In genomic region chr22:36977947-36978660, GRCh38 we compare ENCODE assay signal across 8 cellular contexts. TPM values are rescaled to one million over a fixed set of nuclear protein-coding genes. Genes with fewer than 3 reads are reported as not detected.
DNase-seq lines count a peak whose midpoint lies in the region; FAIRE-seq and TF ChIP-seq lines count a peak whose summit lies in the region.

No MANE protein-coding gene starts in this region.

- no peak overlapping the region for H4K5ac ChIP-seq in H1 (ENCODE audit: insufficient read length, low read depth, low read length)

- no peak overlapping the region for H3K56ac ChIP-seq in H1 (replicated peaks; ENCODE audit: insufficient read length, low read depth, low read length)

- no peaks in the 10 kb centered on the region; a peak in 2 of 7 replicates for H3K27me3 ChIP-seq in H1 (replicated peaks in 1 of 4; ENCODE audit: control insufficient read depth in 3 of 4, extremely low read depth in 1 of 4, insufficient read depth in 3 of 4, low read length in 3 of 4)

- no peaks in the 10 kb centered on the region; a peak in 1 of 7 replicates for H3K4me1 ChIP-seq in H1 (replicated peaks in 1 of 4; ENCODE audit: control insufficient read depth in 3 of 4, insufficient read depth in 4 of 4, low read length in 3 of 4)

- H4K8ac ChIP-seq in H1 (ENCODE audit: extremely low read depth, insufficient read depth, low read length) = no peak overlapping the region

- POLR2A ChIA-PET in H1 (lab: Charles Lee; ENCODE audit: partially characterized antibody) = interaction anchor here (0.6 to 1.1 kb wide), 6 partner anchors 14 to 128 kb away, joined by 3 to 4 read pairs (median 4); partner anchors contain the start of gene TST

- H3K9ac ChIP-seq in H1 (replicated peaks in 1 of 4; ENCODE audit: extremely low read depth in 1 of 4, low read depth in 3 of 4, low read length in 3 of 4) = no peak overlapping the region

- no peak overlapping the region for H2BK120ac ChIP-seq in H1 (replicated peaks; ENCODE audit: low read depth, low read length)

- DNase-seq in NCI-H1436 (lab: John Stamatoyannopoulos, UW) = peak; percentile 81
- DNase-seq in NCI-H1436 treated with DMSO at 0.1 percent for 48 hours (lab: John Stamatoyannopoulos, UW) = no peak
- DNase-seq in HT-29 (ENCODE audit: low spot score) = peak; percentile 78
- DNase-seq in NK-92 treated with Interleukin-12 subunit alpha and Interleukin-12 subunit beta, amount 100 ng/mL, for 24 hours (lab: John Stamatoyannopoulos, UW) = peak; percentile 71
- peak; percentile 94 for DNase-seq in activated CD8-positive, alpha-beta memory T cell treated with anti-CD3 and anti-CD28 coated beads for 24 hours
- DNase-seq in H1 (ENCODE audit: low read depth in 1 of 2, low spot score in 2 of 2) = peak; percentile 59 to 88
- DNase-seq in mesenteric fat pad (ENCODE audit: low spot score) = peak; percentile 96
- peak; percentile 76 for DNase-seq in stimulated activated CD8-positive, alpha-beta memory T cell treated with anti-CD3 and anti-CD28 coated beads, Interleukin-12 subunit alpha, Interleukin-12 subunit beta, amount 100 ng/mL, for 4 hours (ENCODE audit: low read depth)

- no peak; a peak in 1 of 3 replicates for TF ChIP-seq EP300 in H1 (IDR thresholded peaks at IDR 0.05; ENCODE audit: borderline replicate concordance in 1 of 2, low read depth in 2 of 2, low read length in 2 of 2)

- H3K4me2 ChIP-seq in H1 (ENCODE audit: insufficient read depth in 1 of 2, low read depth in 2 of 2, low read length in 2 of 2) = peak overlapping the region; percentile 6 to 61; a peak in 3 of 4 replicates

- no peaks in the 10 kb centered on the region for H3K9me3 ChIP-seq in H1 (ENCODE audit: insufficient read depth in 2 of 2, low read depth in 1 of 2, low read length in 1 of 2)

- H3K79me1 ChIP-seq in H1 (ENCODE audit: low read depth, low read length) = no peaks in the 10 kb centered on the region

- no peak overlapping the region for H3K27ac ChIP-seq in H1 (ENCODE audit: low read depth, low read length)

- no peak overlapping the region for H3K23ac ChIP-seq in H1 (ENCODE audit: insufficient read length)

- FAIRE-seq in H1 (lab: Jason Lieb, UNC) = peak; percentile 91

- H3K36me3 ChIP-seq in H1 (ENCODE audit: control insufficient read depth in 2 of 4, insufficient read depth in 4 of 4, low read length in 3 of 4) = no peaks in the 10 kb centered on the region

- H3K23me2 ChIP-seq in H1 (ENCODE audit: low read depth, low read length) = no peaks in the 10 kb centered on the region

- H4K20me1 ChIP-seq in H1 (replicated peaks in 1 of 2; ENCODE audit: control insufficient read depth in 1 of 2, insufficient read depth in 2 of 2, low read length in 2 of 2) = no peaks in the 10 kb centered on the region

- no peak overlapping the region for H2BK5ac ChIP-seq in H1 (ENCODE audit: low read depth, low read length)

- H3K18ac ChIP-seq in H1 (ENCODE audit: extremely low read depth, low read length) = no peak overlapping the region

- no peak for TF ChIP-seq POLR2A in H1 (IDR thresholded peaks at IDR 0.05; ENCODE audit: control extremely low read depth in 1 of 2, low read depth in 2 of 2, low read length in 2 of 2)

- no peak overlapping the region for H3K4ac ChIP-seq in H1 (replicated peaks; ENCODE audit: insufficient read length, low read depth, low read length)

- H2BK15ac ChIP-seq in H1 (ENCODE audit: low read length) = no peak overlapping the region

- CTCF ChIA-PET in H1 (lab: Charles Lee; ENCODE audit: partially characterized antibody) = interaction anchor here (0.7 to 11.4 kb wide), 67 partner anchors 8 to 436 kb away, joined by 3 to 96 read pairs (median 5); partner anchors contain the start of genes IFT27, KCTD17, MPST and NCF4

- WGBS in H1 (ENCODE audit: extremely low coverage in 1 of 2, insufficient coverage in 1 of 2, insufficient read length in 1 of 2, insufficient replicate concordance in 2 of 2, low coverage in 1 of 2, low lambda C conversion rate in 2 of 2, missing lambda C conversion rate in 1 of 2), 2 experiments = 20% methylated on average over 18 of the region's 18 CpGs; no CpG with 5 or more reads in 1 of the 2 experiments

- peak overlapping the region; percentile 52; the same call in 1 of the 2 replicates for H2AFZ ChIP-seq in H1 (ENCODE audit: low read length)

- TF ChIP-seq CTCF in H1 (IDR thresholded peaks at IDR 0.05; ENCODE audit: control extremely low read depth in 1 of 3, insufficient read depth in 1 of 3, low read depth in 1 of 3, low read length in 3 of 3) = peak; percentile 92 to 93 (median 93)

- TF ChIP-seq RAD21 in H1 (IDR thresholded peaks at IDR 0.05 in 1 of 2, conservative IDR thresholded peaks at IDR 0.05 in 1 of 2; ENCODE audit: low read depth in 2 of 2, low read length in 2 of 2) = peak; percentile 90

- H2BK20ac ChIP-seq in H1 (ENCODE audit: low read length) = no peak overlapping the region

- H3K79me2 ChIP-seq in H1 (ENCODE audit: control insufficient read depth in 1 of 2, insufficient read depth in 2 of 2, low read length in 2 of 2) = no peaks in the 10 kb centered on the region

- no peak overlapping the region for H2AK5ac ChIP-seq in H1 (ENCODE audit: low read depth, low read length)

- H4K91ac ChIP-seq in H1 (replicated peaks; ENCODE audit: insufficient read length, low read length) = no peak overlapping the region

- H3K14ac ChIP-seq in H1 (ENCODE audit: insufficient read length) = no peak overlapping the region

- H2BK12ac ChIP-seq in H1 (ENCODE audit: low read depth, low read length) = no peak overlapping the region

- H3K4me3 ChIP-seq in H1 (ENCODE audit: extremely low read depth in 1 of 4, insufficient read depth in 2 of 4, low read depth in 3 of 4, low read length in 4 of 4) = peak overlapping the region in 3 of 4 experiments; percentile 29 to 65 (median 33); a peak in 5 of 8 replicates

TF ChIP-seq in H1, 55 proteins besides CTCF, POLR2A, EP300 and RAD21:
- TF ChIP-seq SP2 (IDR thresholded peaks at IDR 0.05; ENCODE audit: low read length) (no peak), SP1 (IDR thresholded peaks at IDR 0.05; ENCODE audit: low read depth, low read length) (0 out of 2 replicates have a peak, but pooled peaks have one; percentile 30), CREB1 (IDR thresholded peaks at IDR 0.05) (peak; percentile 84), RNF2 (IDR thresholded peaks at IDR 0.05; ENCODE audit: borderline replicate concordance, low read depth, low read length, missing control alignments, poor library complexity, severe bottlenecking) (no peak), BCL11A (IDR thresholded peaks at IDR 0.05; ENCODE audit: low read depth in 2 of 2, low read length in 2 of 2) (no peak), RBBP5 (IDR thresholded peaks at IDR 0.05; ENCODE audit: borderline replicate concordance, low read depth, low read length) (no peak)
TF ChIP-seq in H1: peak in this region for 2.

RNA-seq across cellular contexts. Expression of gene TST, which starts 41.1 kb away (rescaled TPM):
- total RNA-seq in HT-29 (2014; rRNA removed; shearing (Covaris generic)) = 165 and 167 TPM in 2 replicates
- total RNA-seq in H1 (2021; fragmentation: NEBNext Ultra II Directional; extraction: Animal tissue kit (Norgen Biotek cat#: 25700)) = 22.6 and 23.6 TPM in 2 replicates
- 61.6 and 82.8 TPM in 2 replicates for polyA plus RNA-seq in H1 (2011; rRNA removed)
- polyA plus RNA-seq in H1 (2011; cell fraction: cytosol; rRNA removed) = 53.6 TPM
- 57.3 TPM for polyA plus RNA-seq in H1 (2011; cell fraction: nucleus; rRNA removed)
- polyA plus RNA-seq in H1 (2012, experiment 1 of 2) = 20.0 to 33.4 TPM (median 31.7 TPM) in 4 replicates
- polyA plus RNA-seq in H1 (2012, experiment 2 of 2) = 46.9 TPM
- polyA plus RNA-seq in H1 (2013, experiment 1 of 2) = 21.6 TPM
- 21.2 TPM for polyA plus RNA-seq in H1 (2013, experiment 2 of 2)
- polyA minus RNA-seq in H1 (2011; rRNA and poly(A)+ RNA removed) = 15.3 and 16.1 TPM in 2 replicates
- 15.0 TPM for polyA minus RNA-seq in H1 (2011; cell fraction: cytosol; rRNA and poly(A)+ RNA removed)
- polyA minus RNA-seq in H1 (2011; cell fraction: nucleus; rRNA and poly(A)+ RNA removed) = 24.1 TPM
- 58.5 TPM for total RNA-seq in mesenteric fat pad

RNA-seq across cellular contexts. Expression of gene MPST, which starts 41.4 kb away (rescaled TPM):
- total RNA-seq in HT-29 (2014; rRNA removed; shearing (Covaris generic)) = 211 and 220 TPM in 2 replicates
- 86.0 and 89.9 TPM in 2 replicates for total RNA-seq in H1 (2021; fragmentation: NEBNext Ultra II Directional; extraction: Animal tissue kit (Norgen Biotek cat#: 25700))
- 124 and 229 TPM in 2 replicates for polyA plus RNA-seq in H1 (2011; rRNA removed)
- 146 TPM for polyA plus RNA-seq in H1 (2011; cell fraction: cytosol; rRNA removed)
- 185 TPM for polyA plus RNA-seq in H1 (2011; cell fraction: nucleus; rRNA removed)
- 52.9 to 98.2 TPM (median 88.2 TPM) in 4 replicates for polyA plus RNA-seq in H1 (2012, experiment 1 of 2)
- polyA plus RNA-seq in H1 (2012, experiment 2 of 2) = 88.4 TPM
- polyA plus RNA-seq in H1 (2013, experiment 1 of 2) = 83.0 TPM
- polyA plus RNA-seq in H1 (2013, experiment 2 of 2) = 81.8 TPM
- polyA minus RNA-seq in H1 (2011; rRNA and poly(A)+ RNA removed) = 13.0 and 20.1 TPM in 2 replicates
- polyA minus RNA-seq in H1 (2011; cell fraction: cytosol; rRNA and poly(A)+ RNA removed) = 66.1 TPM
- 39.9 TPM for polyA minus RNA-seq in H1 (2011; cell fraction: nucleus; rRNA and poly(A)+ RNA removed)
- total RNA-seq in mesenteric fat pad = 63.8 TPM
